19 cellular contexts compared by ENCODE assay signal in the genomic region with DNA sequence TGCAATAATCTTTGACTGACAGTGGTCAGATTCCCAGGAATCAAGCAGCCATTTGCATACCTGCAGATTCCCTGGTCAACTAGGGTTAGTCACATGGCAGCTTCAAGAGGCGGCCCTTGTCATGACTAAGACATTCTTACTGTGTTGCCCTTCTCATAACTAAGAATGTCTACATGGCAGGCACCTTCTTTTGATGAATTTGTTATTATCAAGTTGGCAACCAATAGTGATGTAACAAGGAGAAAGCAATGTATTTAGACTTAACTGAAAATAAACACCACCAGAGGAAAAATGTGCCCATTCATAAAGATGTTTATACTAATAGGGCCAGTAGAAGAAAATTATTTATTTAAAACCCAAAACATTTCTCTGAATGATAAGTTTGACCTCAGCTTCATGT.
DNase-seq lines count a peak whose midpoint lies in the region; FAIRE-seq and TF ChIP-seq lines count a peak whose summit lies in the region.
"Had no signal": no experiment of that assay in that cellular context is flagged by ENCODE, and none has a peak within 500 bp of the region (broad histone marks: within the 10 kb centered on the region; RNA-seq: fewer than 3 reads in every experiment).

No MANE protein-coding gene starts in this region.

- POLR2A ChIA-PET in H1 (lab: Charles Lee; ENCODE audit: partially characterized antibody): no interaction called here

- TF ChIP-seq POLR2A in H54 (IDR thresholded peaks at IDR 0.05; ENCODE audit: low read depth, low read length) (no peak), H1 (IDR thresholded peaks at IDR 0.05; ENCODE audit: control extremely low read depth in 1 of 2, low read depth in 2 of 2, low read length in 2 of 2) (no peak)

- FAIRE-seq in H54 (lab: Jason Lieb, UNC) (peak; percentile 58), H1 (lab: Jason Lieb, UNC) (no peak)
- FAIRE-seq: HepG2 had no signal

- H2AK5ac ChIP-seq in H1 (ENCODE audit: low read depth, low read length): no peak overlapping the region
- no peak overlapping the region for H2AK5ac ChIP-seq in trophoblast cell (ENCODE audit: low read length)

- no peak overlapping the region for H3K23ac ChIP-seq in H1 (ENCODE audit: insufficient read length)
- H3K23ac ChIP-seq in trophoblast cell (ENCODE audit: low read length): no peak overlapping the region

- CTCF ChIA-PET in H1 (lab: Charles Lee; ENCODE audit: partially characterized antibody): no interaction called here

- no peak overlapping the region for H4K91ac ChIP-seq in H1 (replicated peaks; ENCODE audit: insufficient read length, low read length)
- H4K91ac ChIP-seq in trophoblast cell (ENCODE audit: low read depth, low read length): no peak overlapping the region

- WGBS in H1 (ENCODE audit: extremely low coverage in 1 of 2, insufficient coverage in 1 of 2, insufficient read length in 1 of 2, insufficient replicate concordance in 2 of 2, low coverage in 1 of 2, low lambda C conversion rate in 2 of 2, missing lambda C conversion rate in 1 of 2), 2 experiments: 81% methylated on average over 1 of the region's 1 CpG; no CpG with 5 or more reads in 1 of the 2 experiments
- WGBS in trophoblast cell (ENCODE audit: extremely low coverage, insufficient coverage, insufficient read length): no CpG with 5 or more reads among the region's 1 CpG

- no peak overlapping the region for H4K12ac ChIP-seq in trophoblast cell (ENCODE audit: low read depth, low read length)

- H3K56ac ChIP-seq in H1 (replicated peaks; ENCODE audit: insufficient read length, low read depth, low read length): no peak overlapping the region

- H3K79me2 ChIP-seq in H1 (ENCODE audit: control insufficient read depth in 1 of 2, insufficient read depth in 2 of 2, low read length in 2 of 2) (no peaks in the 10 kb centered on the region), trophoblast cell (ENCODE audit: control insufficient read depth, insufficient read depth, low read length, poor library complexity) (no peaks in the 10 kb centered on the region)

- no peak overlapping the region for H3K4me3 ChIP-seq in H1 (ENCODE audit: extremely low read depth in 1 of 4, insufficient read depth in 2 of 4, low read depth in 3 of 4, low read length in 4 of 4)
- H3K4me3 ChIP-seq in trophoblast cell (ENCODE audit: low read depth, low read length): no peak overlapping the region
- H3K4me3 ChIP-seq: BLaER1 treated with 17β-estradiol and CSF1 and Interleukin-3, amounts not matched to agents 10 nM and 100 nM; HAP-1 had no signal

- H3K9me3 ChIP-seq in H1 (ENCODE audit: insufficient read depth in 2 of 2, low read depth in 1 of 2, low read length in 1 of 2) (no peaks in the 10 kb centered on the region), trophoblast cell (ENCODE audit: insufficient read depth, low read depth, low read length) (no peaks in the 10 kb centered on the region)
- H3K9me3 ChIP-seq: BLaER1 treated with 17β-estradiol and CSF1 and Interleukin-3, amounts not matched to agents 10 nM and 100 nM; HAP-1 had no signal

- no peak for TF ChIP-seq CTCF in H1 (IDR thresholded peaks at IDR 0.05; ENCODE audit: control extremely low read depth in 1 of 3, insufficient read depth in 1 of 3, low read depth in 1 of 3, low read length in 3 of 3)

- H2BK120ac ChIP-seq in H1 (replicated peaks; ENCODE audit: low read depth, low read length) (no peak overlapping the region), trophoblast cell (ENCODE audit: insufficient read depth, low read length, poor library complexity) (no peak overlapping the region)

- TF ChIP-seq EP300 in H1 (IDR thresholded peaks at IDR 0.05; ENCODE audit: borderline replicate concordance in 1 of 2, low read depth in 2 of 2, low read length in 2 of 2): no peak

- no peaks in the 10 kb centered on the region for H3K27me3 ChIP-seq in H1 (replicated peaks in 1 of 4; ENCODE audit: control insufficient read depth in 3 of 4, extremely low read depth in 1 of 4, insufficient read depth in 3 of 4, low read length in 3 of 4)
- no peaks in the 10 kb centered on the region for H3K27me3 ChIP-seq in trophoblast cell (ENCODE audit: insufficient read depth, low read length)
- H3K27me3 ChIP-seq: BLaER1 treated with 17β-estradiol and CSF1 and Interleukin-3, amounts not matched to agents 10 nM and 100 nM had no signal

- no peak overlapping the region for H2BK20ac ChIP-seq in H1 (ENCODE audit: low read length)

- H4K8ac ChIP-seq in H1 (ENCODE audit: extremely low read depth, insufficient read depth, low read length) (no peak overlapping the region), trophoblast cell (ENCODE audit: low read depth, low read length) (no peak overlapping the region)

- H3K14ac ChIP-seq in H1 (ENCODE audit: insufficient read length): no peak overlapping the region
- H3K14ac ChIP-seq in trophoblast cell (ENCODE audit: low read length): no peak overlapping the region

- H4K20me1 ChIP-seq in H1 (replicated peaks in 1 of 2; ENCODE audit: control insufficient read depth in 1 of 2, insufficient read depth in 2 of 2, low read length in 2 of 2): no peaks in the 10 kb centered on the region
- H4K20me1 ChIP-seq: BLaER1 treated with 17β-estradiol and CSF1 and Interleukin-3, amounts not matched to agents 10 nM and 100 nM had no signal

- H3K79me1 ChIP-seq in H1 (ENCODE audit: low read depth, low read length): no peaks in the 10 kb centered on the region
- no peaks in the 10 kb centered on the region for H3K79me1 ChIP-seq in trophoblast cell (ENCODE audit: low read length)

- no peaks in the 10 kb centered on the region for H3K23me2 ChIP-seq in H1 (ENCODE audit: low read depth, low read length)

- H3K4ac ChIP-seq in H1 (replicated peaks; ENCODE audit: insufficient read length, low read depth, low read length): no peak overlapping the region
- no peak overlapping the region for H3K4ac ChIP-seq in trophoblast cell (ENCODE audit: low read depth, low read length)

- H3K27ac ChIP-seq in H1 (ENCODE audit: low read depth, low read length) (no peak overlapping the region), trophoblast cell (ENCODE audit: low read depth, low read length) (no peak overlapping the region)
- H3K27ac ChIP-seq: BLaER1 treated with 17β-estradiol and CSF1 and Interleukin-3, amounts not matched to agents 10 nM and 100 nM; HL-60 had no signal

- H2BK5ac ChIP-seq in H1 (ENCODE audit: low read depth, low read length): no peak overlapping the region
- H2BK5ac ChIP-seq in trophoblast cell (ENCODE audit: low read depth, low read length, poor library complexity): no peak overlapping the region

- H2BK12ac ChIP-seq in H1 (ENCODE audit: low read depth, low read length) (no peak overlapping the region), trophoblast cell (ENCODE audit: low read length) (no peak overlapping the region)

- no peak overlapping the region for H4K5ac ChIP-seq in H1 (ENCODE audit: insufficient read length, low read depth, low read length)

- H3K9ac ChIP-seq in H1 (replicated peaks in 1 of 4; ENCODE audit: extremely low read depth in 1 of 4, low read depth in 3 of 4, low read length in 3 of 4) (no peak overlapping the region), trophoblast cell (ENCODE audit: low read length) (no peak overlapping the region)
- H3K9ac ChIP-seq: BLaER1 treated with 17β-estradiol and CSF1 and Interleukin-3, amounts not matched to agents 10 nM and 100 nM had no signal

- no peaks in the 10 kb centered on the region for H3K36me3 ChIP-seq in H1 (ENCODE audit: control insufficient read depth in 2 of 4, insufficient read depth in 4 of 4, low read length in 3 of 4)
- no peaks in the 10 kb centered on the region for H3K36me3 ChIP-seq in trophoblast cell (ENCODE audit: control insufficient read depth in 1 of 2, insufficient read depth in 2 of 2, low read length in 2 of 2)
- H3K36me3 ChIP-seq: BLaER1 treated with 17β-estradiol and CSF1 and Interleukin-3, amounts not matched to agents 10 nM and 100 nM; HAP-1 had no signal

- no peak for TF ChIP-seq RAD21 in H1 (IDR thresholded peaks at IDR 0.05 in 1 of 2, conservative IDR thresholded peaks at IDR 0.05 in 1 of 2; ENCODE audit: low read depth in 2 of 2, low read length in 2 of 2)

- H2BK15ac ChIP-seq in H1 (ENCODE audit: low read length): no peak overlapping the region; the same call in 1 of the 2 replicates

- in situ Hi-C loops in ACHN (cut with HindIII; ENCODE audit: low pct_ligation_motif_present, low pct_unique_long_range_greater_than_20kb, low sequenced_read_pairs): no loop called here

- no peak for DNase-seq in H54 (ENCODE audit: insufficient read length, low spot score)
- DNase-seq in H1 (ENCODE audit: low read depth in 1 of 2, low spot score in 2 of 2): no peak
- peak; percentile 69 for DNase-seq in islet precursor cell
- peak; percentile 53 to 72 for DNase-seq in trophoblast cell
- no peak for DNase-seq in activated gamma-delta T cell (lab: John Stamatoyannopoulos, UW)
- DNase-seq in ACHN: no peak
- DNase-seq in SHP77 (lab: John Stamatoyannopoulos, UW): no peak
- no peak for DNase-seq in HUDEP-2 (lab: John Stamatoyannopoulos, UW; ENCODE audit: unreplicated experiment in 76 of 76)
- DNase-seq: 8988T; Calu3; CD8-positive, alpha-beta T cell; DMS79 treated with DMSO at 0.1 percent for 48 hours; GF-D8; GOT3; KG1 had no signal

- H3K4me2 ChIP-seq in H1 (ENCODE audit: insufficient read depth in 1 of 2, low read depth in 2 of 2, low read length in 2 of 2) (no peak overlapping the region), trophoblast cell (ENCODE audit: low read length) (no peak overlapping the region)

- H3K18ac ChIP-seq in H1 (ENCODE audit: extremely low read depth, low read length): no peak overlapping the region
- H3K18ac ChIP-seq in trophoblast cell (ENCODE audit: low read length): no peak overlapping the region

- no peaks in the 10 kb centered on the region for H3K4me1 ChIP-seq in H1 (replicated peaks in 1 of 4; ENCODE audit: control insufficient read depth in 3 of 4, insufficient read depth in 4 of 4, low read length in 3 of 4)
- H3K4me1 ChIP-seq in trophoblast cell (ENCODE audit: control insufficient read depth in 1 of 2, insufficient read depth in 2 of 2, low read length in 2 of 2): no peaks in the 10 kb centered on the region
- H3K4me1 ChIP-seq: HAP-1 had no signal

- H2AFZ ChIP-seq in H1 (ENCODE audit: low read length) (peak overlapping the region; percentile 25; the same call in 1 of the 2 replicates), trophoblast cell (ENCODE audit: insufficient read depth, low read length, poor library complexity) (no peak overlapping the region)

TF ChIP-seq in H1, 55 proteins besides CTCF, POLR2A, EP300 and RAD21 (continues in another document):
- TF ChIP-seq POU5F1 (IDR thresholded peaks at IDR 0.05; ENCODE audit: low read depth, low read length): no peak
- TF ChIP-seq, protein P1, sequence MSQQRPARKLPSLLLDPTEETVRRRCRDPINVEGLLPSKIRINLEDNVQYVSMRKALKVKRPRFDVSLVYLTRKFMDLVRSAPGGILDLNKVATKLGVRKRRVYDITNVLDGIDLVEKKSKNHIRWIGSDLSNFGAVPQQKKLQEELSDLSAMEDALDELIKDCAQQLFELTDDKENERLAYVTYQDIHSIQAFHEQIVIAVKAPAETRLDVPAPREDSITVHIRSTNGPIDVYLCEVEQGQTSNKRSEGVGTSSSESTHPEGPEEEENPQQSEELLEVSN (IDR thresholded peaks at IDR 0.05): no peak
- TF ChIP-seq GABPA (IDR thresholded peaks at IDR 0.05; ENCODE audit: borderline replicate concordance, insufficient read depth, low read length): no peak
- no peak for TF ChIP-seq JUN (IDR thresholded peaks at IDR 0.05; ENCODE audit: low read depth, low read length)
- no peak for TF ChIP-seq TCF12 (IDR thresholded peaks at IDR 0.05; ENCODE audit: low read depth, low read length)

Comparison
In these comparisons a context has a peak if more than half of its experiments do, and no peak if none do; other contexts are left out.
1. DNase-seq: peak in islet precursor cell (single experiment) and trophoblast cell (2 of 2); none in H54 (single experiment), H1 (0 of 2), activated gamma-delta T cell (single experiment), ACHN (single experiment), SHP77 (0 of 2) and HUDEP-2 (0 of 76).